Comparison of ENCODE assay signal across 12 cellular contexts in the genomic region with DNA sequence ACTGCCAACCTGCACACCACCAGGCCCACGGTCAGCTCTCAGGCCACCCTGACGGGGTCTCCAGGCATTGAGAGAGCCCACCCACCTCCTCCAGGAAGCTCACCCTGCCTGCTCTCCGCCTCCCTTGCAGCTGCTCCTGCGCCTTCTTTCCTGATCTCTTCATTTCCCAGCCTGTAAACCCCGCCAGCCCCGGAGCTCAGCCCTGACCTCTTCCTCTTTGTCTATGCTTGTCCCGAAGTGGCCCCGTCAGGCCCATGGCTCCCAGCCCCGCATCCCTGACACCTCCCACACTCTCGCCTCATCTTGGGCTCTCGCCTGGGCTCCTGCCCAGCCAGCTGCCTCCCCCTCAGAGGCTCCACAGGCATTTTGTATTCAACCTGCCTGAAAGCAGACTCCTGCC.
DNase-seq lines count a peak whose midpoint lies in the region; ATAC-seq and TF ChIP-seq lines count a peak whose summit lies in the region.
"Had no signal": no experiment of that assay in that cellular context is flagged by ENCODE, and none has a peak within 500 bp of the region (broad histone marks: within the 10 kb centered on the region; RNA-seq: fewer than 3 reads in every experiment).

No MANE protein-coding gene starts in this region.

- CTCF ChIA-PET in HEK293 (lab: Yijun Ruan, JAX) (interaction anchor here (0.6 to 0.8 kb wide), 3 partner anchors 10 to 641 kb away, joined by 3 read pairs; no protein-coding TSS in a partner anchor), WTC11 (lab: Charles Lee) (interaction anchor here (0.9 to 1.6 kb wide), 3 partner anchors 11 to 161 kb away, joined by 3 to 4 read pairs (median 4); no protein-coding TSS in a partner anchor), GM10248 (lab: Yijun Ruan, JAX) (no interaction called here)

- H3K9me3 Mint-ChIP-seq in WTC11: no peaks in the 10 kb centered on the region
- H3K9me3 Mint-ChIP-seq: activated CD4-positive, alpha-beta T cell treated with anti-CD3 and anti-CD28 coated beads, Interleukin-2, amount 10 ng/mL, durations not matched to agents 7 days and 5 days; activated T-helper 2 cell treated with anti-CD3 and anti-CD28 coated beads, Interferon-gamma antibody, Interleukin-2, Interleukin-4, amounts not matched to agents 10 μg/mL and 5 μg/mL and 100 μg/mL, durations not matched to agents 14 hours and 24 hours and 36 hours; T-cell had no signal

- no peaks in the 10 kb centered on the region for H3K36me3 Mint-ChIP-seq in WTC11
- H3K36me3 Mint-ChIP-seq: T-cell had no signal

- H3K36me3 ChIP-seq in HEK293 (ENCODE audit: control insufficient read depth in 2 of 2, insufficient read depth in 1 of 2, low read length in 2 of 2) (peaks cover 0 to 7% of the 10 kb centered on the region in 2 experiments; a peak in 1 of 3 replicates), left ventricle myocardium inferior (peaks cover 17% of the 10 kb centered on the region), sigmoid colon (peaks cover 0 to 24% (median 3%) of the 10 kb centered on the region in 4 donors)

- no peak for TF ChIP-seq POLR2A in sigmoid colon (IDR thresholded peaks at IDR 0.05)

- 76 to 84% methylated on average over 11 of the region's 11 CpGs for WGBS in sigmoid colon, 2 donors

- H3K27me3 ChIP-seq in left ventricle myocardium inferior (ENCODE audit: low read depth) (no peaks in the 10 kb centered on the region), sigmoid colon (no peaks in the 10 kb centered on the region)

- POLR2A ChIA-PET in HEK293 (lab: Yijun Ruan, JAX) (no interaction called here), WTC11 (lab: Charles Lee) (no interaction called here), GM10248 (lab: Yijun Ruan, JAX) (no interaction called here)

- no peaks in the 10 kb centered on the region; the same call in 1 of the 2 replicates for H3K27me3 Mint-ChIP-seq in WTC11 (ENCODE audit: low read depth)
- H3K27me3 Mint-ChIP-seq: activated CD4-positive, alpha-beta T cell treated with anti-CD3 and anti-CD28 coated beads, Interleukin-2, amount 10 ng/mL, durations not matched to agents 7 days and 5 days; T-cell had no signal

- no peak for TF ChIP-seq EP300 in sigmoid colon (IDR thresholded peaks at IDR 0.05)

- H3K9me3 ChIP-seq in HEK293 (ENCODE audit: control insufficient read depth, insufficient read depth, low read depth, low read length): no peaks in the 10 kb centered on the region
- no peaks in the 10 kb centered on the region for H3K9me3 ChIP-seq in left ventricle myocardium inferior (replicated peaks)
- no peaks in the 10 kb centered on the region for H3K9me3 ChIP-seq in sigmoid colon

- no peak overlapping the region for H3K4me3 ChIP-seq in HEK293 (ENCODE audit: low read depth, low read length)
- H3K4me3 ChIP-seq in left ventricle myocardium inferior: peak overlapping the region; percentile 11
- H3K4me3 ChIP-seq in sigmoid colon: no peak overlapping the region

- H3K27ac ChIP-seq in HEK293 (ENCODE audit: extremely low read depth, low read depth, low read length): no peak overlapping the region
- H3K27ac ChIP-seq in left ventricle myocardium inferior (replicated peaks): peak overlapping the region; percentile 73
- H3K27ac ChIP-seq in sigmoid colon: peak overlapping the region; percentile 2 to 59 (median 50)
- H3K27ac ChIP-seq: KMS-11 had no signal

- H3K4me1 ChIP-seq in HEK293 (ENCODE audit: control insufficient read depth, insufficient read depth, low read length): no peaks in the 10 kb centered on the region
- H3K4me1 ChIP-seq in left ventricle myocardium inferior: peaks cover 44% of the 10 kb centered on the region
- H3K4me1 ChIP-seq in sigmoid colon: peaks cover 0 to 17% (median 15%) of the 10 kb centered on the region in 4 donors

- peak overlapping the region; percentile 38; the same call in 1 of the 2 replicates for H3K27ac Mint-ChIP-seq in WTC11
- H3K27ac Mint-ChIP-seq: activated CD4-positive, alpha-beta T cell treated with anti-CD3 and anti-CD28 coated beads, Interleukin-2, amount 10 ng/mL, durations not matched to agents 7 days and 5 days; activated T-helper 2 cell treated with anti-CD3 and anti-CD28 coated beads, Interferon-gamma antibody, Interleukin-2, Interleukin-4, amounts not matched to agents 10 μg/mL and 5 μg/mL and 100 μg/mL, durations not matched to agents 14 hours and 24 hours and 36 hours; T-cell had no signal

- TF ChIP-seq CTCF in HEK293 (tag by site-specific recombination; IDR thresholded peaks at IDR 0.05) (no peak), WTC11 (IDR thresholded peaks at IDR 0.05) (no peak), left ventricle myocardium inferior (IDR thresholded peaks at IDR 0.05; ENCODE audit: borderline replicate concordance) (no peak), sigmoid colon (IDR thresholded peaks at IDR 0.05) (no peak), GM10248 (IDR thresholded peaks at IDR 0.05; ENCODE audit: control extremely low read depth, extremely low read depth, low read depth, missing control alignments) (no peak)

- peaks cover 17% of the 10 kb centered on the region for H3K4me1 Mint-ChIP-seq in WTC11
- H3K4me1 Mint-ChIP-seq: activated CD4-positive, alpha-beta T cell treated with anti-CD3 and anti-CD28 coated beads, Interleukin-2, amount 10 ng/mL, durations not matched to agents 7 days and 5 days had no signal

- H3K4me3 Mint-ChIP-seq in WTC11: no peak overlapping the region
- H3K4me3 Mint-ChIP-seq: activated CD4-positive, alpha-beta T cell treated with anti-CD3 and anti-CD28 coated beads, Interleukin-2, amount 10 ng/mL, durations not matched to agents 7 days and 5 days; T-cell had no signal

- DNase-seq in WTC11 (ENCODE audit: low spot score) (no peak), left ventricle myocardium inferior (peak; percentile 57), sigmoid colon (no peak), DMS153 treated with DMSO at 0.1 percent for 48 hours (lab: John Stamatoyannopoulos, UW; ENCODE audit: unreplicated experiment) (no peak), GM10248 (ENCODE audit: extremely low spot score) (no peak)
- DNase-seq in activated CD4-positive, alpha-beta T cell treated with anti-CD3 and anti-CD28 coated beads, Interleukin-2, amount 50 U/mL, for 4 hours: no peak
- DNase-seq: activated CD4-positive, alpha-beta T cell treated with anti-CD3 and anti-CD28 coated beads, Interleukin-2, amount 10 ng/mL, durations not matched to agents 7 days and 5 days; NCI-H2107; T-cell had no signal

- intact Hi-C loops in left ventricle myocardium inferior (cut with micrococcal nuclease): loop anchor here (10.0 kb wide), 1 partner anchor 131 kb away; no protein-coding TSS in a partner anchor
- intact Hi-C loops in sigmoid colon (cut with DNase I): no loop called here

- no peak for ATAC-seq in WTC11
- ATAC-seq: T-cell had no signal

TF ChIP-seq in HEK293, 187 proteins besides CTCF, POLR2A, EP300 and RAD21 (continues in another document):
- TF ChIP-seq, protein P1, sequence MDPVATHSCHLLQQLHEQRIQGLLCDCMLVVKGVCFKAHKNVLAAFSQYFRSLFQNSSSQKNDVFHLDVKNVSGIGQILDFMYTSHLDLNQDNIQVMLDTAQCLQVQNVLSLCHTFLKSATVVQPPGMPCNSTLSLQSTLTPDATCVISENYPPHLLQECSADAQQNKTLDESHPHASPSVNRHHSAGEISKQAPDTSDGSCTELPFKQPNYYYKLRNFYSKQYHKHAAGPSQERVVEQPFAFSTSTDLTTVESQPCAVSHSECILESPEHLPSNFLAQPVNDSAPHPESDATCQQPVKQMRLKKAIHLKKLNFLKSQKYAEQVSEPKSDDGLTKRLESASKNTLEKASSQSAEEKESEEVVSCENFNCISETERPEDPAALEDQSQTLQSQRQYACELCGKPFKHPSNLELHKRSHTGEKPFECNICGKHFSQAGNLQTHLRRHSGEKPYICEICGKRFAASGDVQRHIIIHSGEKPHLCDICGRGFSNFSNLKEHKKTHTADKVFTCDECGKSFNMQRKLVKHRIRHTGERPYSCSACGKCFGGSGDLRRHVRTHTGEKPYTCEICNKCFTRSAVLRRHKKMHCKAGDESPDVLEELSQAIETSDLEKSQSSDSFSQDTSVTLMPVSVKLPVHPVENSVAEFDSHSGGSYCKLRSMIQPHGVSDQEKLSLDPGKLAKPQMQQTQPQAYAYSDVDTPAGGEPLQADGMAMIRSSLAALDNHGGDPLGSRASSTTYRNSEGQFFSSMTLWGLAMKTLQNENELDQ (tag by site-specific recombination; IDR thresholded peaks at IDR 0.05; ENCODE audit: low read depth): no peak
- TF ChIP-seq ZNF660 (tag by site-specific recombination; IDR thresholded peaks at IDR 0.05): no peak

TF ChIP-seq in WTC11, 78 proteins besides CTCF, POLR2A, EP300 and RAD21 (continues in another document):
- TF ChIP-seq ETV6 (CRISPR knock-in tag; IDR thresholded peaks at IDR 0.05) (no peak), FOXK1 (CRISPR knock-in tag; IDR thresholded peaks at IDR 0.05) (no peak), GABPB1 (CRISPR knock-in tag; IDR thresholded peaks at IDR 0.05) (no peak), GTF2I (CRISPR knock-in tag; conservative IDR thresholded peaks at IDR 0.05) (no peak), ZNF671 (CRISPR knock-in tag; IDR thresholded peaks at IDR 0.05) (no peak)
- TF ChIP-seq, protein P2, sequence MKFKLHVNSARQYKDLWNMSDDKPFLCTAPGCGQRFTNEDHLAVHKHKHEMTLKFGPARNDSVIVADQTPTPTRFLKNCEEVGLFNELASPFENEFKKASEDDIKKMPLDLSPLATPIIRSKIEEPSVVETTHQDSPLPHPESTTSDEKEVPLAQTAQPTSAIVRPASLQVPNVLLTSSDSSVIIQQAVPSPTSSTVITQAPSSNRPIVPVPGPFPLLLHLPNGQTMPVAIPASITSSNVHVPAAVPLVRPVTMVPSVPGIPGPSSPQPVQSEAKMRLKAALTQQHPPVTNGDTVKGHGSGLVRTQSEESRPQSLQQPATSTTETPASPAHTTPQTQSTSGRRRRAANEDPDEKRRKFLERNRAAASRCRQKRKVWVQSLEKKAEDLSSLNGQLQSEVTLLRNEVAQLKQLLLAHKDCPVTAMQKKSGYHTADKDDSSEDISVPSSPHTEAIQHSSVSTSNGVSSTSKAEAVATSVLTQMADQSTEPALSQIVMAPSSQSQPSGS (CRISPR knock-in tag; IDR thresholded peaks at IDR 0.05; ENCODE audit: borderline replicate concordance, low read depth): no peak
- TF ChIP-seq, protein P3, sequence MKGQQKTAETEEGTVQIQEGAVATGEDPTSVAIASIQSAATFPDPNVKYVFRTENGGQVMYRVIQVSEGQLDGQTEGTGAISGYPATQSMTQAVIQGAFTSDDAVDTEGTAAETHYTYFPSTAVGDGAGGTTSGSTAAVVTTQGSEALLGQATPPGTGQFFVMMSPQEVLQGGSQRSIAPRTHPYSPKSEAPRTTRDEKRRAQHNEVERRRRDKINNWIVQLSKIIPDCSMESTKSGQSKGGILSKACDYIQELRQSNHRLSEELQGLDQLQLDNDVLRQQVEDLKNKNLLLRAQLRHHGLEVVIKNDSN (CRISPR knock-in tag; IDR thresholded peaks at IDR 0.05): no peak
- TF ChIP-seq, protein P4, sequence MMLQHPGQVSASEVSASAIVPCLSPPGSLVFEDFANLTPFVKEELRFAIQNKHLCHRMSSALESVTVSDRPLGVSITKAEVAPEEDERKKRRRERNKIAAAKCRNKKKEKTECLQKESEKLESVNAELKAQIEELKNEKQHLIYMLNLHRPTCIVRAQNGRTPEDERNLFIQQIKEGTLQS (CRISPR knock-in tag; conservative IDR thresholded peaks at IDR 0.05): no peak
